In genomic region chr14:71414631-71415403, GRCh38 we compare ENCODE assay signal across 22 cellular contexts.
DNase-seq lines count a peak whose midpoint lies in the region; ATAC-seq and TF ChIP-seq lines count a peak whose summit lies in the region.
"Had no signal": no experiment of that assay in that cellular context is flagged by ENCODE, and none has a peak within 500 bp of the region (broad histone marks: within the 10 kb centered on the region; RNA-seq: fewer than 3 reads in every experiment).

No MANE protein-coding gene starts in this region.

- H3K27me3 Mint-ChIP-seq in activated naive CD4-positive, alpha-beta T cell treated with anti-CD3 and anti-CD28 coated beads, Interleukin-2, amount 10 ng/mL, durations not matched to agents 7 days and 5 days = no peaks in the 10 kb centered on the region
- H3K27me3 Mint-ChIP-seq: activated CD4-positive, alpha-beta T cell treated with anti-CD3 and anti-CD28 coated beads, Interleukin-2, amount 10 ng/mL, durations not matched to agents 7 days and 5 days; CD4-positive, CD25-positive, alpha-beta regulatory T cell had no signal

- H3K27me3 ChIP-seq in layer of hippocampus (ENCODE audit: control insufficient read depth, insufficient read depth, low read length) (no peaks in the 10 kb centered on the region), WERI-Rb-1 (ENCODE audit: insufficient read depth, low read depth, severe bottlenecking) (no peaks in the 10 kb centered on the region)
- H3K27me3 ChIP-seq: colonic mucosa, neutrophil had no signal

- CTCF ChIA-PET in activated naive CD4-positive, alpha-beta T cell treated with anti-CD3 and anti-CD28 coated beads, Interleukin-2, amount 10 ng/mL, durations not matched to agents 7 days and 5 days (lab: Charles Lee) = interaction anchor here (1.7 kb wide), 1 partner anchor 11 kb away, joined by 4 read pairs; no protein-coding TSS in a partner anchor

- TF ChIP-seq CTCF in choroid plexus epithelial cell (conservative IDR thresholded peaks at IDR 0.05; ENCODE audit: low read depth, low read length) = no peak
- no peak for TF ChIP-seq CTCF in WERI-Rb-1 (IDR thresholded peaks at IDR 0.05; ENCODE audit: low read depth, low read length)

- peaks cover 34% of the 10 kb centered on the region for H3K4me1 Mint-ChIP-seq in stimulated activated effector memory CD8-positive, alpha-beta T cell treated with anti-CD3 and anti-CD28 coated beads, Interleukin-12 subunit alpha, Interleukin-12 subunit beta, amount 100 ng/mL, for 72 hours
- H3K4me1 Mint-ChIP-seq in activated naive CD4-positive, alpha-beta T cell treated with anti-CD3 and anti-CD28 coated beads, Interleukin-2, amount 10 ng/mL, durations not matched to agents 7 days and 5 days = peaks cover 19% of the 10 kb centered on the region

- H3K27ac ChIP-seq in layer of hippocampus (ENCODE audit: low read depth, low read length) = peak overlapping the region; percentile 59
- H3K27ac ChIP-seq in WERI-Rb-1 = no peak overlapping the region
- H3K27ac ChIP-seq: colonic mucosa, neutrophil had no signal

- H3K27ac Mint-ChIP-seq in stimulated activated effector memory CD8-positive, alpha-beta T cell treated with anti-CD3 and anti-CD28 coated beads, Interleukin-12 subunit alpha, Interleukin-12 subunit beta, amount 100 ng/mL, for 72 hours = no peak overlapping the region
- no peak overlapping the region for H3K27ac Mint-ChIP-seq in activated naive CD4-positive, alpha-beta T cell treated with anti-CD3 and anti-CD28 coated beads, Interleukin-2, amount 10 ng/mL, durations not matched to agents 7 days and 5 days
- H3K27ac Mint-ChIP-seq: CD4-positive, CD25-positive, alpha-beta regulatory T cell had no signal

- no peak for ATAC-seq in stimulated activated effector memory CD8-positive, alpha-beta T cell treated with anti-CD3 and anti-CD28 coated beads, Interleukin-12 subunit alpha, Interleukin-12 subunit beta, amount 100 ng/mL, for 72 hours
- ATAC-seq: stimulated activated naive CD8-positive, alpha-beta T cell treated with anti-CD3 and anti-CD28 coated beads, Interleukin-15, Interleukin-2, amounts not matched to agents 100 U/mL and 50 U/mL, for 24 hours had no signal

- no peaks in the 10 kb centered on the region for H3K9me3 ChIP-seq in WERI-Rb-1 (ENCODE audit: severe bottlenecking)
- H3K9me3 ChIP-seq: colonic mucosa, neutrophil had no signal

- DNase-seq in EL = peak; percentile 63
- peak; percentile 35 for DNase-seq in RKO (ENCODE audit: low spot score)
- peak; percentile 44 for DNase-seq in choroid plexus epithelial cell (ENCODE audit: low read depth)
- DNase-seq in stimulated activated effector memory CD8-positive, alpha-beta T cell treated with anti-CD3 and anti-CD28 coated beads, Interleukin-12 subunit alpha, Interleukin-12 subunit beta, amount 100 ng/mL, for 72 hours (ENCODE audit: low spot score in 2 of 2) = no peak
- DNase-seq in WERI-Rb-1 = no peak
- DNase-seq in activated naive CD4-positive, alpha-beta T cell treated with anti-CD3 and anti-CD28 coated beads, Interleukin-2, amount 10 ng/mL, durations not matched to agents 7 days and 5 days = no peak
- DNase-seq in NCI-H748 (lab: John Stamatoyannopoulos, UW; ENCODE audit: unreplicated experiment) = no peak
- DNase-seq: ACHN; activated CD4-positive, alpha-beta T cell treated with anti-CD3 and anti-CD28 coated beads, Interleukin-2, amount 10 ng/mL, durations not matched to agents 7 days and 5 days; activated CD8-positive, alpha-beta memory T cell treated with anti-CD3 and anti-CD28 coated beads, Interleukin-2, amount 50 U/mL, for 4 hours; activated gamma-delta T cell; CD4-positive, CD25-positive, alpha-beta regulatory T cell; colonic mucosa; DMS53; GOT3; head of caudate nucleus; MV-4-11; NCI-H1930; stimulated activated naive CD8-positive, alpha-beta T cell treated with anti-CD3 and anti-CD28 coated beads, Interleukin-15, Interleukin-2, amounts not matched to agents 100 U/mL and 50 U/mL, for 24 hours; T-helper 9 cell had no signal

- peaks cover 2% of the 10 kb centered on the region; the same call in 1 of the 2 replicates for H3K36me3 ChIP-seq in WERI-Rb-1
- H3K36me3 ChIP-seq: colonic mucosa, neutrophil had no signal

- no peaks in the 10 kb centered on the region for H3K9me3 Mint-ChIP-seq in stimulated activated effector memory CD8-positive, alpha-beta T cell treated with anti-CD3 and anti-CD28 coated beads, Interleukin-12 subunit alpha, Interleukin-12 subunit beta, amount 100 ng/mL, for 72 hours
- peaks cover 3% of the 10 kb centered on the region for H3K9me3 Mint-ChIP-seq in activated naive CD4-positive, alpha-beta T cell treated with anti-CD3 and anti-CD28 coated beads, Interleukin-2, amount 10 ng/mL, durations not matched to agents 7 days and 5 days

- H3K36me3 Mint-ChIP-seq in stimulated activated effector memory CD8-positive, alpha-beta T cell treated with anti-CD3 and anti-CD28 coated beads, Interleukin-12 subunit alpha, Interleukin-12 subunit beta, amount 100 ng/mL, for 72 hours = peaks cover 25% of the 10 kb centered on the region
- peaks cover 34% of the 10 kb centered on the region for H3K36me3 Mint-ChIP-seq in activated naive CD4-positive, alpha-beta T cell treated with anti-CD3 and anti-CD28 coated beads, Interleukin-2, amount 10 ng/mL, durations not matched to agents 7 days and 5 days

- no peak overlapping the region for H3K4me3 ChIP-seq in choroid plexus epithelial cell (ENCODE audit: low read depth, low read length)
- H3K4me3 ChIP-seq in WERI-Rb-1 (ENCODE audit: low read depth, low read length) = no peak overlapping the region
- H3K4me3 ChIP-seq: colonic mucosa had no signal

- H3K4me3 Mint-ChIP-seq in stimulated activated effector memory CD8-positive, alpha-beta T cell treated with anti-CD3 and anti-CD28 coated beads, Interleukin-12 subunit alpha, Interleukin-12 subunit beta, amount 100 ng/mL, for 72 hours = no peak overlapping the region
- no peak overlapping the region for H3K4me3 Mint-ChIP-seq in activated naive CD4-positive, alpha-beta T cell treated with anti-CD3 and anti-CD28 coated beads, Interleukin-2, amount 10 ng/mL, durations not matched to agents 7 days and 5 days
- H3K4me3 Mint-ChIP-seq: activated CD4-positive, alpha-beta T cell treated with anti-CD3 and anti-CD28 coated beads, Interleukin-2, amount 10 ng/mL, durations not matched to agents 7 days and 5 days; CD4-positive, CD25-positive, alpha-beta regulatory T cell had no signal

Comparison
In these comparisons a context has a peak if more than half of its experiments do, and no peak if none do; other contexts are left out.
1. DNase-seq: peak in EL (single experiment), RKO (single experiment) and choroid plexus epithelial cell (single experiment); none in stimulated activated effector memory CD8-positive, alpha-beta T cell treated with anti-CD3 and anti-CD28 coated beads, Interleukin-12 subunit alpha, Interleukin-12 subunit beta, amount 100 ng/mL, for 72 hours (0 of 2), WERI-Rb-1 (single experiment), activated naive CD4-positive, alpha-beta T cell treated with anti-CD3 and anti-CD28 coated beads, Interleukin-2, amount 10 ng/mL, durations not matched to agents 7 days and 5 days (single experiment) and NCI-H748 (single experiment).